In genomic region chr11:64148200-64148916, GRCh38 we compare ENCODE assay signal across 9 cellular contexts. TPM values are rescaled to one million over a fixed set of nuclear protein-coding genes. Genes with fewer than 3 reads are reported as not detected.
DNase-seq lines count a peak whose midpoint lies in the region; ATAC-seq, FAIRE-seq and TF ChIP-seq lines count a peak whose summit lies in the region.
"Had no signal": no experiment of that assay in that cellular context is flagged by ENCODE, and none has a peak within 500 bp of the region (broad histone marks: within the 10 kb centered on the region; RNA-seq: fewer than 3 reads in every experiment).

No MANE protein-coding gene starts in this region.

- peak; percentile 90 to 99 (median 96) for TF ChIP-seq CTCF in heart right ventricle (IDR thresholded peaks at IDR 0.05)

- no peaks in the 10 kb centered on the region for H3K27me3 Mint-ChIP-seq in T-helper 17 cell

- WGBS in heart right ventricle, 2 donors, result 3 to 5% methylated on average over 19 of the region's 19 CpGs

- no peaks in the 10 kb centered on the region for H3K9me3 ChIP-seq in T-helper 17 cell (ENCODE audit: control insufficient read depth, low read length, poor library complexity, severe bottlenecking)
- H3K9me3 ChIP-seq in heart right ventricle, result no peaks in the 10 kb centered on the region

- ATAC-seq in T-helper 17 cell (peak; percentile 58), heart right ventricle (peak; percentile 65 to 89 (median 80)), GM18505 (IDR thresholded peaks at IDR 0.05; ENCODE audit: unreplicated experiment) (no peak)

- peaks cover 19% of the 10 kb centered on the region for H3K4me1 Mint-ChIP-seq in T-helper 17 cell

- H3K27ac ChIP-seq in heart right ventricle, result peak overlapping the region; percentile 23 to 83 (median 79)

- intact Hi-C loops in heart right ventricle (cut with DNase I), result loop anchor here in 9 of 10 donors (1.0 to 10.0 kb wide), 10 partner anchors 147 to 384 kb away; partner anchors contain the start of genes MARK2 (in 2 of the 9) and ZFTA (in 2 of the 9)

- H3K4me3 Mint-ChIP-seq in T-helper 17 cell, result no peak overlapping the region
- H3K4me3 Mint-ChIP-seq: dendritic cell treated with granulocyte-macrophage colony-stimulating factor and Interleukin-4, amounts not matched to agents 40 ng/mL and 50 ng/mL, for 4 days had no signal

- no peak overlapping the region for H3K27ac Mint-ChIP-seq in T-helper 17 cell
- H3K27ac Mint-ChIP-seq: dendritic cell treated with granulocyte-macrophage colony-stimulating factor and Interleukin-4, amounts not matched to agents 40 ng/mL and 50 ng/mL, for 4 days had no signal

- FAIRE-seq in urothelium cell line (lab: Jason Lieb, UNC), result no peak

- peaks cover 0 to 6% (median 0%) of the 10 kb centered on the region in 9 donors for H3K36me3 ChIP-seq in heart right ventricle

- H3K4me3 ChIP-seq in heart right ventricle, result peak overlapping the region in 9 of 10 donors; percentile 3 to 46 (median 37)

- no peaks in the 10 kb centered on the region for H3K36me3 Mint-ChIP-seq in T-helper 17 cell (ENCODE audit: low read depth)

- DNase-seq in Daoy (ENCODE audit: low read depth) (peak; percentile 72), NAMALWA (ENCODE audit: low spot score) (peak; percentile 78), T-helper 17 cell (peak; percentile 54 to 70 (median 65)), amniotic epithelial cell (ENCODE audit: low read depth) (peak; percentile 48), heart right ventricle (peak; percentile 89 to 91), pulmonary artery endothelial cell (ENCODE audit: low read depth, low spot score) (peak; percentile 13), urothelium cell line (ENCODE audit: low spot score) (peak; percentile 79)

- H3K27me3 ChIP-seq in heart right ventricle, result no peaks in the 10 kb centered on the region

- no peak for TF ChIP-seq POLR2A in GM18505 (IDR thresholded peaks at IDR 0.05; ENCODE audit: borderline replicate concordance, extremely low read depth, insufficient read depth, insufficient read length)

- peaks cover 8 to 54% (median 34%) of the 10 kb centered on the region in 9 donors for H3K4me1 ChIP-seq in heart right ventricle

RNA-seq across cellular contexts. Expression of gene MACROD1, which starts 17.6 kb away (rescaled TPM):
- total RNA-seq in Daoy (2014; rRNA removed; shearing (Covaris generic)), result 19.4 and 47.1 TPM in 2 replicates
- total RNA-seq in T-helper 17 cell (1 to 10 TPM; 3.9 to 7.5 TPM), heart right ventricle (100 to 1,000 TPM in 8 of 10 donors, 10 to 100 TPM in 2; 86.2 to 134 (median 115) TPM), pulmonary artery endothelial cell (14.6 and 37.7 TPM in 2 replicates)
- 100 to 1,000 TPM in 1 of 2 donors, 10 to 100 TPM in 1; 77.6 to 497 TPM for polyA plus RNA-seq in heart right ventricle

RNA-seq across cellular contexts. Expression of gene STIP1, which starts 37.6 kb away (rescaled TPM):
- 283 and 358 TPM in 2 replicates for total RNA-seq in Daoy (2014; rRNA removed; shearing (Covaris generic))
- total RNA-seq in T-helper 17 cell (10 to 100 TPM; 66.9 to 69.1 TPM), heart right ventricle (100 to 1,000 TPM in 1 of 10 donors, 10 to 100 TPM in 9; 67.4 to 105 (median 87.9) TPM), pulmonary artery endothelial cell (187 and 331 TPM in 2 replicates)
- polyA plus RNA-seq in heart right ventricle, result 100 to 1,000 TPM in 1 of 2 donors, 10 to 100 TPM in 1; 55.3 to 144 TPM

RNA-seq across cellular contexts. Expression of gene FERMT3, which starts 58.2 kb away (rescaled TPM):
- 3.0 and 5.7 TPM in 2 replicates for total RNA-seq in Daoy (2014; rRNA removed; shearing (Covaris generic))
- total RNA-seq in T-helper 17 cell (100 to 1,000 TPM; 151 to 182 TPM), heart right ventricle (10 to 100 TPM in 1 of 10 donors, 1 to 10 TPM in 9; 2.3 to 30.8 (median 5.4) TPM), pulmonary artery endothelial cell (75.9 and 109 TPM in 2 replicates)
- polyA plus RNA-seq in heart right ventricle, result 1 to 10 TPM; 7.5 to 9.2 TPM

Comparison
In these comparisons a context has a peak if more than half of its experiments do, and no peak if none do; other contexts are left out.
1. DNase-seq: peak in every context shown above with its lines; median percentile 90 in heart right ventricle; 79 in urothelium cell line; 78 in NAMALWA; 72 in Daoy; 65 in T-helper 17 cell; 48 in amniotic epithelial cell; 13 in pulmonary artery endothelial cell.